Comparison of ENCODE assay signal across 18 cellular contexts in genomic region chr4:176778063-176778462, GRCh38. TPM values are rescaled to one million over a fixed set of nuclear protein-coding genes. Genes with fewer than 3 reads are reported as not detected.
A peak's percentile ranks its signal among the peaks of the same experiment; 100 is the strongest.
DNase-seq lines count a peak whose midpoint lies in the region; ATAC-seq and TF ChIP-seq lines count a peak whose summit lies in the region.
"Had no signal": no experiment of that assay in that cellular context is flagged by ENCODE, and none has a peak within 500 bp of the region (broad histone marks: within the 10 kb centered on the region; RNA-seq: fewer than 3 reads in every experiment).

No MANE protein-coding gene starts in this region.

- no peak overlapping the region for H3K4ac ChIP-seq in mesenchymal stem cell (ENCODE audit: low read depth in 1 of 2, low read length in 2 of 2)

- H3K79me1 ChIP-seq in mesenchymal stem cell (replicated peaks; ENCODE audit: low read length, poor library complexity, severe bottlenecking): peaks cover 2% of the 10 kb centered on the region

- H2BK12ac ChIP-seq in mesenchymal stem cell (ENCODE audit: low read length in 2 of 2): no peak overlapping the region

- no peak overlapping the region for H2BK15ac ChIP-seq in mesenchymal stem cell (ENCODE audit: low read depth, poor library complexity, severe bottlenecking)

- H2BK120ac ChIP-seq in mesenchymal stem cell (ENCODE audit: low read depth, low read length): no peak overlapping the region

- no peak overlapping the region for H3K14ac ChIP-seq in mesenchymal stem cell (ENCODE audit: low read length in 2 of 2)

- WGBS in mesenchymal stem cell: 0% methylated on average over 1 of the region's 2 CpGs

- H3K23ac ChIP-seq in mesenchymal stem cell (ENCODE audit: low read length in 2 of 2): no peak overlapping the region

- POLR2A ChIA-PET in PC-9 (lab: Charles Lee; ENCODE audit: unreplicated experiment): no interaction called here

- H4K91ac ChIP-seq in mesenchymal stem cell (ENCODE audit: low read length): no peak overlapping the region

- no peak overlapping the region for H2AK5ac ChIP-seq in mesenchymal stem cell (ENCODE audit: low read length, severe bottlenecking)

- intact Hi-C loops in PC-9 (cut with micrococcal nuclease; ENCODE audit: unreplicated experiment): loop anchor here (5.0 kb wide), 1 partner anchor 401 kb away; no protein-coding TSS in a partner anchor

- no peak overlapping the region for H3K18ac ChIP-seq in mesenchymal stem cell (ENCODE audit: low read depth in 1 of 2, low read length in 2 of 2)

- no peaks in the 10 kb centered on the region for H3K9me2 ChIP-seq in PC-9 (ENCODE audit: insufficient read depth)

- H3K27ac ChIP-seq in PC-9: 0 out of 2 replicates have a peak overlapping the region, but pooled peaks have one; percentile 11
- H3K27ac ChIP-seq in mesenchymal stem cell (ENCODE audit: low read length, poor library complexity, severe bottlenecking): no peak overlapping the region
- H3K27ac ChIP-seq: esophagus squamous epithelium had no signal

- H3K4me1 ChIP-seq in PC-9 (replicated peaks; ENCODE audit: insufficient read depth): peaks cover 27% of the 10 kb centered on the region
- peaks cover 6% of the 10 kb centered on the region for H3K4me1 ChIP-seq in mesenchymal stem cell (ENCODE audit: control insufficient read depth, insufficient read depth, low read depth, low read length)

- H4K8ac ChIP-seq in mesenchymal stem cell (ENCODE audit: low read length): no peak overlapping the region

- H4K20me1 ChIP-seq in PC-9 (ENCODE audit: insufficient read depth): no peaks in the 10 kb centered on the region

- H3K4me3 ChIP-seq in PC-9 (no peak overlapping the region), choroid plexus epithelial cell (ENCODE audit: low read depth, low read length) (no peak overlapping the region), mesenchymal stem cell (ENCODE audit: insufficient read depth in 1 of 2, low read depth in 1 of 2, low read length in 2 of 2) (peak overlapping the region in 1 of 2 experiments; percentile 40)
- H3K4me3 ChIP-seq: esophagus squamous epithelium had no signal

- peak; percentile 67 for DNase-seq in AG20443 (ENCODE audit: low spot score)
- peak in 1 of 2 experiments; percentile 36 for DNase-seq in PC-9
- DNase-seq in choroid plexus epithelial cell (ENCODE audit: low read depth): peak; percentile 91
- DNase-seq in mesenchymal stem cell: peak; percentile 73
- no peak for DNase-seq in NAMALWA (ENCODE audit: low spot score)
- DNase-seq: activated CD4-positive, CD25-positive, alpha-beta regulatory T cell; activated CD8-positive, alpha-beta memory T cell treated with anti-CD3 and anti-CD28 coated beads, Interleukin-2, amount 50 U/mL, for 4 hours; activated naive CD4-positive, alpha-beta T cell treated with anti-CD3 and anti-CD28 coated beads, Interleukin-2, amount 10 ng/mL, durations not matched to agents 7 days and 5 days; cerebellar nuclear complex; DMS 273 treated with DMSO at 0.1 percent for 48 hours; esophagus squamous epithelium; MM.1S; NCI-H2107; NK-92 treated with Interleukin-12 subunit alpha and Interleukin-12 subunit beta, amount 100 ng/mL, for 24 hours; posterior cingulate gyrus had no signal

- CTCF ChIA-PET in PC-9 (lab: Charles Lee): no interaction called here

- ATAC-seq in HG02588 (IDR thresholded peaks at IDR 0.05; ENCODE audit: unreplicated experiment): no peak
- no peak for ATAC-seq in HG03280 (IDR thresholded peaks at IDR 0.05; ENCODE audit: unreplicated experiment)
- ATAC-seq in GM18498 (IDR thresholded peaks at IDR 0.05; ENCODE audit: unreplicated experiment): no peak

- BruUV-seq in PC-9 (replicated peaks; lab: Mats Ljungman, UMichigan): no TSS peak

- no peak overlapping the region for H2BK5ac ChIP-seq in mesenchymal stem cell (ENCODE audit: low read depth, low read length, poor library complexity, severe bottlenecking)

- H2AFZ ChIP-seq in PC-9: no peak overlapping the region
- no peak overlapping the region for H2AFZ ChIP-seq in mesenchymal stem cell (ENCODE audit: low read depth, low read length)

- peaks cover 6% of the 10 kb centered on the region for H3F3A ChIP-seq in PC-9 (ENCODE audit: insufficient read depth, low read depth)

- peak overlapping the region; percentile 22 for H3K4me2 ChIP-seq in PC-9
- no peak overlapping the region for H3K4me2 ChIP-seq in mesenchymal stem cell (ENCODE audit: low read length, poor library complexity, severe bottlenecking)

- H3K27me3 ChIP-seq in PC-9 (ENCODE audit: insufficient read depth, low read depth): no peaks in the 10 kb centered on the region
- no peaks in the 10 kb centered on the region for H3K27me3 ChIP-seq in mesenchymal stem cell (ENCODE audit: control insufficient read depth in 1 of 2, insufficient read depth in 1 of 2, low read length in 2 of 2)
- H3K27me3 ChIP-seq: esophagus squamous epithelium had no signal

- H3K9me3 ChIP-seq in PC-9 (ENCODE audit: insufficient read depth, low read depth) (no peaks in the 10 kb centered on the region), mesenchymal stem cell (ENCODE audit: control insufficient read depth, low read length) (no peaks in the 10 kb centered on the region)
- H3K9me3 ChIP-seq: esophagus squamous epithelium had no signal

- TF ChIP-seq CTCF in PC-9 (conservative IDR thresholded peaks at IDR 0.05) (no peak), choroid plexus epithelial cell (conservative IDR thresholded peaks at IDR 0.05; ENCODE audit: low read depth, low read length) (no peak)

- H3K9ac ChIP-seq in mesenchymal stem cell (ENCODE audit: low read length): peak overlapping the region; percentile 71

- H3K36me3 ChIP-seq in PC-9 (ENCODE audit: low read depth): no peaks in the 10 kb centered on the region
- H3K36me3 ChIP-seq in mesenchymal stem cell (ENCODE audit: control insufficient read depth in 1 of 2, insufficient read depth in 2 of 2, low read depth in 1 of 2, low read length in 2 of 2): no peaks in the 10 kb centered on the region
- H3K36me3 ChIP-seq: esophagus squamous epithelium had no signal

- no peaks in the 10 kb centered on the region for H3K79me2 ChIP-seq in PC-9 (ENCODE audit: low read depth)

RNA-seq across cellular contexts. Expression of gene VEGFC, which starts 14.7 kb away (rescaled TPM):
- 8.7 and 8.8 TPM in 2 replicates for total RNA-seq in PC-9 (2021)
- 18.0 TPM for polyA plus RNA-seq in mesenchymal stem cell (2013, experiment 1 of 2)
- polyA plus RNA-seq in mesenchymal stem cell (2013, experiment 2 of 2): 17.4 TPM
